ENCODE assay signal across 8 cellular contexts in genomic region chr5:55226027-55226933, GRCh38. TPM values are rescaled to one million over a fixed set of nuclear protein-coding genes. Genes with fewer than 3 reads are reported as not detected.
DNase-seq lines count a peak whose midpoint lies in the region; ATAC-seq and TF ChIP-seq lines count a peak whose summit lies in the region.

No MANE protein-coding gene starts in this region.

- H3K4me3 ChIP-seq in prostate gland, result peak overlapping the region; percentile 20 to 35

- H3K27me3 ChIP-seq in prostate gland (replicated peaks; ENCODE audit: insufficient read depth), result peaks cover 6% of the 10 kb centered on the region

- intact Hi-C loops in prostate gland (cut with DNase I), result no loop called here

- TF ChIP-seq CTCF in prostate gland (IDR thresholded peaks at IDR 0.05), result peak in 3 of 4 experiments; percentile 15 to 59 (median 41)

- no peaks in the 10 kb centered on the region for H3K9me3 ChIP-seq in prostate gland

- no peak for TF ChIP-seq POLR2A in prostate gland (IDR thresholded peaks at IDR 0.05)

- 7% methylated on average over 51 of the region's 54 CpGs for WGBS in prostate gland

- peaks cover 3% of the 10 kb centered on the region for H3K4me1 ChIP-seq in prostate gland (replicated peaks)

- DNase-seq in COLO829 (ENCODE audit: low spot score) (peak; percentile 66), HPDE6-E6E7 (ENCODE audit: extremely low spot score) (peak; percentile 66), NOMO-1 (lab: John Stamatoyannopoulos, UW; ENCODE audit: unreplicated experiment in 2 of 2) (peak; percentile 22 to 45), activated T-cell treated with anti-CD3 and anti-CD28 coated beads for 48 hours (ENCODE audit: low read depth) (peak; percentile 73), foreskin melanocyte (peak; percentile 12), prostate gland (ENCODE audit: low spot score) (peak; percentile 19), hepatic stellate cell (ENCODE audit: low spot score) (no peak)

- ATAC-seq in GM19438 (IDR thresholded peaks at IDR 0.05; ENCODE audit: low read depth, unreplicated experiment), result peak; percentile 54

- no peaks in the 10 kb centered on the region for H3K36me3 ChIP-seq in prostate gland

- no peak overlapping the region for H3K27ac ChIP-seq in prostate gland

RNA-seq across cellular contexts. Expression of gene MCIDAS, which starts 0.8 kb away (rescaled TPM):
- total RNA-seq in prostate gland, result under 1 TPM in 1 of 2 donors, not detected in 1; 0.80 TPM

RNA-seq across cellular contexts. Expression of gene CCNO, which starts 7.1 kb away (rescaled TPM):
- 1 to 10 TPM; 5.6 to 7.2 TPM for total RNA-seq in prostate gland

RNA-seq across cellular contexts. Expression of gene CDC20B, which starts 53.3 kb away (rescaled TPM):
- 1 to 10 TPM in 1 of 2 donors, not detected in 1; 1.1 TPM for total RNA-seq in prostate gland
